32 cellular contexts compared by ENCODE assay signal in genomic region chr12:1798734-1799067, GRCh38. TPM values are rescaled to one million over a fixed set of nuclear protein-coding genes. Genes with fewer than 3 reads are reported as not detected.
DNase-seq lines count a peak whose midpoint lies in the region; FAIRE-seq and TF ChIP-seq lines count a peak whose summit lies in the region.
"Had no signal": no experiment of that assay in that cellular context is flagged by ENCODE, and none has a peak within 500 bp of the region (broad histone marks: within the 10 kb centered on the region; RNA-seq: fewer than 3 reads in every experiment).

No MANE protein-coding gene starts in this region.

- H3K4me3 ChIP-seq in MG63, result no peak overlapping the region
- H3K4me3 ChIP-seq: breast epithelium, coronary artery, neural progenitor cell, psoas muscle, tibial nerve had no signal

- no peak overlapping the region for H3K4me3 Mint-ChIP-seq in activated naive CD8-positive, alpha-beta T cell
- no peak overlapping the region for H3K4me3 Mint-ChIP-seq in activated naive CD8-positive, alpha-beta T cell treated with anti-CD3 and anti-CD28 coated beads for 36 hours
- no peak overlapping the region for H3K4me3 Mint-ChIP-seq in type B pancreatic cell
- H3K4me3 Mint-ChIP-seq: activated CD8-positive, alpha-beta T cell treated with anti-CD3 and anti-CD28 coated beads for 36 hours; neural progenitor cell had no signal

- H3K36me3 Mint-ChIP-seq in activated naive CD8-positive, alpha-beta T cell, result no peaks in the 10 kb centered on the region
- no peaks in the 10 kb centered on the region for H3K36me3 Mint-ChIP-seq in activated naive CD8-positive, alpha-beta T cell treated with anti-CD3 and anti-CD28 coated beads for 36 hours
- H3K36me3 Mint-ChIP-seq in type B pancreatic cell, result no peaks in the 10 kb centered on the region
- H3K36me3 Mint-ChIP-seq: neural progenitor cell had no signal

- no peak for DNase-seq in activated naive CD8-positive, alpha-beta T cell treated with anti-CD3 and anti-CD28 coated beads for 36 hours
- peak; percentile 5 for DNase-seq in HuH-7 (ENCODE audit: low spot score)
- DNase-seq in hepatic stellate cell (ENCODE audit: low spot score), result peak; percentile 4
- peak; percentile 60 for DNase-seq in type B pancreatic cell (ENCODE audit: extremely low spot score, unreplicated experiment)
- DNase-seq in NCI-H82 treated with DMSO at 0.1 percent for 48 hours (lab: John Stamatoyannopoulos, UW; ENCODE audit: unreplicated experiment), result no peak
- no peak for DNase-seq in MG63
- DNase-seq in GM19239 (ENCODE audit: insufficient read length, low spot score), result no peak
- DNase-seq: ACHN; activated CD8-positive, alpha-beta T cell treated with anti-CD3 and anti-CD28 coated beads for 36 hours; activated naive CD4-positive, alpha-beta T cell; activated T-cell treated with anti-CD3 and anti-CD28 coated beads, Interleukin-2, amount 50 U/mL, for 1 hour; BE2C; DMS79; GDM1; HCEC 1CT; KBM-7; NCI-H1105 treated with DMSO at 0.1 percent for 48 hours; NCI-H1930; NCI-H526; SIG-M5 had no signal

- no peaks in the 10 kb centered on the region for H3K27me3 Mint-ChIP-seq in activated naive CD8-positive, alpha-beta T cell
- H3K27me3 Mint-ChIP-seq in activated naive CD8-positive, alpha-beta T cell treated with anti-CD3 and anti-CD28 coated beads for 36 hours, result no peaks in the 10 kb centered on the region
- peaks cover 22% of the 10 kb centered on the region for H3K27me3 Mint-ChIP-seq in type B pancreatic cell
- H3K27me3 Mint-ChIP-seq: activated CD8-positive, alpha-beta T cell treated with anti-CD3 and anti-CD28 coated beads for 36 hours had no signal

- peaks cover 6% of the 10 kb centered on the region for H3K4me1 Mint-ChIP-seq in activated naive CD8-positive, alpha-beta T cell (ENCODE audit: low read depth)
- H3K4me1 Mint-ChIP-seq in activated naive CD8-positive, alpha-beta T cell treated with anti-CD3 and anti-CD28 coated beads for 36 hours, result peaks cover 5% of the 10 kb centered on the region
- H3K4me1 Mint-ChIP-seq in type B pancreatic cell (ENCODE audit: unreplicated experiment), result peaks cover 5% of the 10 kb centered on the region

- no peaks in the 10 kb centered on the region for H3K9me3 Mint-ChIP-seq in activated naive CD8-positive, alpha-beta T cell (ENCODE audit: low read depth)
- H3K9me3 Mint-ChIP-seq in activated naive CD8-positive, alpha-beta T cell treated with anti-CD3 and anti-CD28 coated beads for 36 hours, result no peaks in the 10 kb centered on the region
- no peaks in the 10 kb centered on the region for H3K9me3 Mint-ChIP-seq in type B pancreatic cell
- H3K9me3 Mint-ChIP-seq: activated CD8-positive, alpha-beta T cell treated with anti-CD3 and anti-CD28 coated beads for 36 hours; neural progenitor cell had no signal

- H3K27me3 ChIP-seq in MG63, result no peaks in the 10 kb centered on the region
- H3K27me3 ChIP-seq: BE2C, breast epithelium, tibial nerve had no signal

- peak overlapping the region; percentile 80 for H3K27ac Mint-ChIP-seq in activated naive CD8-positive, alpha-beta T cell
- no peak overlapping the region for H3K27ac Mint-ChIP-seq in activated naive CD8-positive, alpha-beta T cell treated with anti-CD3 and anti-CD28 coated beads for 36 hours
- no peak overlapping the region for H3K27ac Mint-ChIP-seq in type B pancreatic cell
- H3K27ac Mint-ChIP-seq: activated CD8-positive, alpha-beta T cell treated with anti-CD3 and anti-CD28 coated beads for 36 hours; neural progenitor cell had no signal

- TF ChIP-seq CTCF in type B pancreatic cell (conservative IDR thresholded peaks at IDR 0.05), result no peak

- no peak for FAIRE-seq in GM19239 (lab: Jason Lieb, UNC)
- FAIRE-seq: GM18507, keratinocyte had no signal

- peaks cover 2% of the 10 kb centered on the region; the same call in 1 of the 2 replicates for H3K36me3 ChIP-seq in MG63
- H3K36me3 ChIP-seq: BE2C, breast epithelium, neural progenitor cell, tibial nerve had no signal

- no peaks in the 10 kb centered on the region for H3K9me3 ChIP-seq in MG63
- H3K9me3 ChIP-seq: BE2C, breast epithelium, psoas muscle, tibial nerve had no signal

RNA-seq across cellular contexts. Expression of gene LRTM2, which starts 21.7 kb away (rescaled TPM):
- total RNA-seq in activated naive CD8-positive, alpha-beta T cell treated with anti-CD3 and anti-CD28 coated beads for 36 hours, result not detected
- 0.12 and 0.95 TPM in 2 replicates for total RNA-seq in type B pancreatic cell (ENCODE audit: low replicate concordance)
- total RNA-seq in MG63 (2014; rRNA removed; shearing (Covaris generic); ENCODE audit: low replicate concordance), result not detected in 2 replicates
- total RNA-seq: activated CD8-positive, alpha-beta T cell treated with anti-CD3 and anti-CD28 coated beads for 36 hours; breast epithelium; fibroblast of villous mesenchyme; HT1080; liver; MCF 10A; psoas muscle; tibial nerve had no signal

Comparison
In these comparisons a context has a peak if more than half of its experiments do, and no peak if none do; other contexts are left out.
1. DNase-seq: peak in HuH-7 (single experiment), hepatic stellate cell (single experiment) and type B pancreatic cell (single experiment); none in activated naive CD8-positive, alpha-beta T cell treated with anti-CD3 and anti-CD28 coated beads for 36 hours (single experiment), NCI-H82 treated with DMSO at 0.1 percent for 48 hours (single experiment), MG63 (single experiment) and GM19239 (single experiment).